Comparison of ENCODE assay signal across 17 cellular contexts in the genomic region with DNA sequence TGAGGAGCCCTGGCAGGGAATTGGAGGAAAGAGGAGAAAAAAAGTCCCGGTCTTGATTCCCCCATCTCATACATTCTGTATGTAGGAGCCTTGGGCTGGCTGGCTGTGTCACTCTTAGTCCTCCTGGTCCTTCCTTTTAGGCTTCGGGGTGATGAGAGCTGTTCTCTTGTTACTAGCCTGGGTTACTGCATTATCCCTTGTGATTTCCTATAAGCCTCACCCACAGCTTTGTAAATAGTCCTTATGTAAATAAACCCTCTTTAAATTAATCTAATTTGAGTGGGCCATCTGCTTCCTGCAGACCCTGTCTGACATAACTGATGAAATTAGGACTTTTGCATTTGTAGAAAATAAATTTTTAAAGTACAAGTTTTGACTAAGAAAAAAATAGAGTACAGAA.
A peak's percentile ranks its signal among the peaks of the same experiment; 100 is the strongest.
DNase-seq lines count a peak whose midpoint lies in the region; ATAC-seq and TF ChIP-seq lines count a peak whose summit lies in the region.
"Had no signal": no experiment of that assay in that cellular context is flagged by ENCODE, and none has a peak within 500 bp of the region (broad histone marks: within the 10 kb centered on the region; RNA-seq: fewer than 3 reads in every experiment).

No MANE protein-coding gene starts in this region.

- H3K36me3 ChIP-seq in tibial artery = peaks cover 0 to 11% (median 4%) of the 10 kb centered on the region in 3 donors

- intact Hi-C loops in tibial artery (cut with DNase I; ENCODE audit: low total_unique reads) = no loop called here

- no peaks in the 10 kb centered on the region for H3K9me3 ChIP-seq in tibial artery

- ATAC-seq in GM19397 (IDR thresholded peaks at IDR 0.05; ENCODE audit: unreplicated experiment) (no peak), HG03439 (IDR thresholded peaks at IDR 0.05; ENCODE audit: unreplicated experiment) (no peak)
- ATAC-seq: activated CD4-positive, alpha-beta T cell treated with anti-CD3 and anti-CD28 coated beads for 36 hours; activated naive CD4-positive, alpha-beta T cell treated with anti-CD3 and anti-CD28 coated beads, Interleukin-2, amount 50 U/mL, for 72 hours; foreskin keratinocyte; T-helper 17 cell had no signal

- TF ChIP-seq CTCF in tibial artery (IDR thresholded peaks at IDR 0.05) = no peak

- no peaks in the 10 kb centered on the region for H3K4me1 ChIP-seq in tibial artery
- H3K4me1 ChIP-seq: breast epithelium had no signal

- no peak overlapping the region for H3K27ac ChIP-seq in tibial artery
- H3K27ac ChIP-seq: breast epithelium, foreskin keratinocyte, skin epidermis had no signal

- no peak overlapping the region for H3K4me3 ChIP-seq in tibial artery
- H3K4me3 ChIP-seq: breast epithelium, skin epidermis had no signal

- DNase-seq in DMS 273 treated with DMSO at 0.1 percent for 48 hours (lab: John Stamatoyannopoulos, UW) = peak; percentile 3
- peak; percentile 86 for DNase-seq in NCI-H1694 (lab: John Stamatoyannopoulos, UW)
- peak; percentile 99 for DNase-seq in NCI-H82 treated with DMSO at 0.1 percent for 48 hours (lab: John Stamatoyannopoulos, UW; ENCODE audit: unreplicated experiment)
- DNase-seq in iPS-NIHi11 (ENCODE audit: low spot score) = peak; percentile 15
- DNase-seq in T-helper 9 cell = no peak
- no peak for DNase-seq in tibial artery
- DNase-seq: activated CD4-positive, alpha-beta T cell treated with anti-CD3 and anti-CD28 coated beads for 36 hours; DMS79; endodermal cell; foreskin keratinocyte; occipital lobe; T-helper 17 cell had no signal

- H3K27me3 ChIP-seq in tibial artery = no peaks in the 10 kb centered on the region
- H3K27me3 ChIP-seq: breast epithelium, foreskin keratinocyte had no signal

Comparison
In these comparisons a context has a peak if more than half of its experiments do, and no peak if none do; other contexts are left out.
1. DNase-seq: peak in DMS 273 treated with DMSO at 0.1 percent for 48 hours (single experiment), NCI-H1694 (single experiment), NCI-H82 treated with DMSO at 0.1 percent for 48 hours (single experiment) and iPS-NIHi11 (single experiment); none in T-helper 9 cell (single experiment) and tibial artery (0 of 2).